In genomic region chr19:1105217-1105872, GRCh38 we compare ENCODE assay signal across 1 cellular context.
TF ChIP-seq lines count a peak whose summit lies in the region.

No MANE protein-coding gene starts in this region.

TF ChIP-seq in HEK293, 187 proteins besides CTCF, POLR2A, EP300 and RAD21 (continued from another document):
- TF ChIP-seq ZBTB20 (tag by site-specific recombination; IDR thresholded peaks at IDR 0.05) (peak; percentile 11; the same call in 1 of the 2 replicates), ZFHX2 (tag by site-specific recombination; conservative IDR thresholded peaks at IDR 0.05) (no peak), FEZF1 (tag by site-specific recombination; IDR thresholded peaks at IDR 0.05) (no peak), SP3 (tag by site-specific recombination; IDR thresholded peaks at IDR 0.05) (no peak), SP7 (tag by site-specific recombination; IDR thresholded peaks at IDR 0.05) (0 out of 2 replicates have a peak, but pooled peaks have one; percentile 5), ZNF2 (tag by site-specific recombination; IDR thresholded peaks at IDR 0.05) (peak; percentile 64; the same call in 1 of the 2 replicates), BCL11A (tag by site-specific recombination; IDR thresholded peaks at IDR 0.05; ENCODE audit: low read depth) (no peak), ZNF600 (tag by site-specific recombination; IDR thresholded peaks at IDR 0.05) (0 out of 2 replicates have a peak, but pooled peaks have one; percentile 27), HOXD13 (CRISPR knock-in tag; IDR thresholded peaks at IDR 0.05; ENCODE audit: borderline replicate concordance) (no peak)
- TF ChIP-seq, protein P1, sequence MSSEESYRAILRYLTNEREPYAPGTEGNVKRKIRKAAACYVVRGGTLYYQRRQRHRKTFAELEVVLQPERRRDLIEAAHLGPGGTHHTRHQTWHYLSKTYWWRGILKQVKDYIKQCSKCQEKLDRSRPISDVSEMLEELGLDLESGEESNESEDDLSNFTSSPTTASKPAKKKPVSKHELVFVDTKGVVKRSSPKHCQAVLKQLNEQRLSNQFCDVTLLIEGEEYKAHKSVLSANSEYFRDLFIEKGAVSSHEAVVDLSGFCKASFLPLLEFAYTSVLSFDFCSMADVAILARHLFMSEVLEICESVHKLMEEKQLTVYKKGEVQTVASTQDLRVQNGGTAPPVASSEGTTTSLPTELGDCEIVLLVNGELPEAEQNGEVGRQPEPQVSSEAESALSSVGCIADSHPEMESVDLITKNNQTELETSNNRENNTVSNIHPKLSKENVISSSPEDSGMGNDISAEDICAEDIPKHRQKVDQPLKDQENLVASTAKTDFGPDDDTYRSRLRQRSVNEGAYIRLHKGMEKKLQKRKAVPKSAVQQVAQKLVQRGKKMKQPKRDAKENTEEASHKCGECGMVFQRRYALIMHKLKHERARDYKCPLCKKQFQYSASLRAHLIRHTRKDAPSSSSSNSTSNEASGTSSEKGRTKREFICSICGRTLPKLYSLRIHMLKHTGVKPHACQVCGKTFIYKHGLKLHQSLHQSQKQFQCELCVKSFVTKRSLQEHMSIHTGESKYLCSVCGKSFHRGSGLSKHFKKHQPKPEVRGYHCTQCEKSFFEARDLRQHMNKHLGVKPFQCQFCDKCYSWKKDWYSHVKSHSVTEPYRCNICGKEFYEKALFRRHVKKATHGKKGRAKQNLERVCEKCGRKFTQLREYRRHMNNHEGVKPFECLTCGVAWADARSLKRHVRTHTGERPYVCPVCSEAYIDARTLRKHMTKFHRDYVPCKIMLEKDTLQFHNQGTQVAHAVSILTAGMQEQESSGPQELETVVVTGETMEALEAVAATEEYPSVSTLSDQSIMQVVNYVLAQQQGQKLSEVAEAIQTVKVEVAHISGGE (tag by site-specific recombination; conservative IDR thresholded peaks at IDR 0.05; ENCODE audit: low read depth): no peak
- TF ChIP-seq, protein P2, sequence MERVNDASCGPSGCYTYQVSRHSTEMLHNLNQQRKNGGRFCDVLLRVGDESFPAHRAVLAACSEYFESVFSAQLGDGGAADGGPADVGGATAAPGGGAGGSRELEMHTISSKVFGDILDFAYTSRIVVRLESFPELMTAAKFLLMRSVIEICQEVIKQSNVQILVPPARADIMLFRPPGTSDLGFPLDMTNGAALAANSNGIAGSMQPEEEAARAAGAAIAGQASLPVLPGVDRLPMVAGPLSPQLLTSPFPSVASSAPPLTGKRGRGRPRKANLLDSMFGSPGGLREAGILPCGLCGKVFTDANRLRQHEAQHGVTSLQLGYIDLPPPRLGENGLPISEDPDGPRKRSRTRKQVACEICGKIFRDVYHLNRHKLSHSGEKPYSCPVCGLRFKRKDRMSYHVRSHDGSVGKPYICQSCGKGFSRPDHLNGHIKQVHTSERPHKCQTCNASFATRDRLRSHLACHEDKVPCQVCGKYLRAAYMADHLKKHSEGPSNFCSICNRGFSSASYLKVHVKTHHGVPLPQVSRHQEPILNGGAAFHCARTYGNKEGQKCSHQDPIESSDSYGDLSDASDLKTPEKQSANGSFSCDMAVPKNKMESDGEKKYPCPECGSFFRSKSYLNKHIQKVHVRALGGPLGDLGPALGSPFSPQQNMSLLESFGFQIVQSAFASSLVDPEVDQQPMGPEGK (tag by site-specific recombination; IDR thresholded peaks at IDR 0.05): peak; percentile 6; the same call in 1 of the 2 replicates
